In the genomic region with DNA sequence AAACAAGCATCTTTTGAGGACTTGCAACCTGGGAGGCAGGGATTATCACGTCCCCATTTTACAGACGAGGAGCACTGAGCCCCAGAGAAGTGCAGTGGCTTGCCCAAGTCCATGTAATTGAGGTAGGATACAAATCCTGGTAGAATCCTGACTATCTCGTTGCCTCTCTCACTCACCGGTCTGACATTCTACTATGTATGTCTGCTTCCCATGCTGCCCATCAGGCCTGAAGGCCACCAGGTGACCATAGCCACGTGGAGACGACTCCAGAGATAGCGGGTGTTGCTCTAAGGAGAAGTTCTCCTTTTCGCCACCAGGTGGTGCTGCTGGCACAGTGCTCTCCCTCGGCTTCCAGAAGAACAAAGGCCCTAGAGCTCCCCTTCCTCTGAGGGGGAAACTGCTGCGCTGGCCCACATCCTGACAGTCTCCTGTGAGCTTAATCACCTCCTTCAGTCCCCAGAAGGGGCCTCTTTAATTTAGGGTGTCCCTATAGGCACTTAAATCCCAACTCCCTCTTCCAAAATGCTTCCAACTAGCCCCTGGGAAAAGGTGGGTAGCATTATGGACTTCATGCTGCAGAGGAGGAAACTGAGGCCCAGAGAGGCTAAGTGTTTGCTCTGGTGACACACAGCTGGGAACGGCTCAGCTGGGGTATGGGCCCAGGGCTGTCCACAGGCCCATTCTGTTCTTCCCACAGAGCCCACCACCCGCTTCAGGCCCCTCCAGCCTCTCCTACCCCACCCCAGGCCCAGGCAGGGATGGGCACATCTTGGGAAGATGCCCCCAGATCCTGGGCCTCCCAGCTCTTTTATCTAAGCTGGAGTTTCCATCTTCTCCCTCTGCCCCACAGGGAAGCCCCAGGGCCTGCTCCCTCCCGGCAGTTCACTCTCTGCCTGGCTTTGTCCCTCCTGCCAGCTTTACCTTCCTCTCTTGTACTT, we compare ENCODE assay signal across 1 cellular context.
A peak's percentile ranks its signal among the peaks of the same experiment; 100 is the strongest.
TF ChIP-seq lines count a peak whose summit lies in the region.

No MANE protein-coding gene starts in this region.

TF ChIP-seq in HepG2, 621 proteins besides CTCF, POLR2A, EP300 and RAD21 (continued from another document and continues in another):
- TF ChIP-seq TGIF2 (CRISPR knock-in tag; IDR thresholded peaks at IDR 0.05) (peak; percentile 67; the same call in 1 of the 2 replicates), SSRP1 (CRISPR knock-in tag; IDR thresholded peaks at IDR 0.05) (no peak), PPARG (CRISPR knock-in tag; conservative IDR thresholded peaks at IDR 0.05) (0 out of 2 replicates have a peak, but pooled peaks have one; percentile 28), ZMYM3 (CRISPR knock-in tag; IDR thresholded peaks at IDR 0.05) (peak; percentile 87), RXRB (CRISPR knock-in tag; IDR thresholded peaks at IDR 0.05; ENCODE audit: borderline replicate concordance) (no peak), MXD4 (CRISPR knock-in tag; IDR thresholded peaks at IDR 0.05) (peak; percentile 85; the same call in 1 of the 2 replicates), ZFY (CRISPR knock-in tag; IDR thresholded peaks at IDR 0.05) (peak; percentile 66), RARA (CRISPR knock-in tag; IDR thresholded peaks at IDR 0.05) (0 out of 2 replicates have a peak, but pooled peaks have one; percentile 25), ARHGAP35 (CRISPR knock-in tag; IDR thresholded peaks at IDR 0.05; ENCODE audit: borderline replicate concordance) (no peak), ZNF331 (CRISPR knock-in tag; IDR thresholded peaks at IDR 0.05) (0 out of 2 replicates have a peak, but pooled peaks have one; percentile 52), ZNF792 (CRISPR knock-in tag; IDR thresholded peaks at IDR 0.05) (peak; percentile 83; the same call in 1 of the 2 replicates), TFDP1 (CRISPR knock-in tag; IDR thresholded peaks at IDR 0.05; ENCODE audit: borderline replicate concordance) (peak; percentile 61; the same call in 1 of the 2 replicates), KDM2A (CRISPR knock-in tag; IDR thresholded peaks at IDR 0.05; ENCODE audit: borderline replicate concordance, low read depth) (peak; percentile 73), ZNF768 (CRISPR knock-in tag; IDR thresholded peaks at IDR 0.05) (peak; percentile 92), HDAC6 (IDR thresholded peaks at IDR 0.05; ENCODE audit: low read depth, low read length) (no peak), KLF16 (CRISPR knock-in tag; IDR thresholded peaks at IDR 0.05) (peak in 1 of 2 experiments; percentile 41; a peak in 1 of 4 replicates), ZNF777 (CRISPR knock-in tag; IDR thresholded peaks at IDR 0.05) (no peak), GATAD2A (CRISPR knock-in tag; IDR thresholded peaks at IDR 0.05) (peak; percentile 52; the same call in 1 of the 2 replicates), SP4 (CRISPR knock-in tag; IDR thresholded peaks at IDR 0.05) (no peak), PAF1 (CRISPR knock-in tag; IDR thresholded peaks at IDR 0.05) (no peak), USF2 (IDR thresholded peaks at IDR 0.05; ENCODE audit: low read depth, low read length) (peak; percentile 78), USF2 (CRISPR knock-in tag; IDR thresholded peaks at IDR 0.05; ENCODE audit: borderline replicate concordance) (peak; percentile 58; the same call in 1 of the 2 replicates), MYC (CRISPR knock-in tag; IDR thresholded peaks at IDR 0.05; ENCODE audit: borderline replicate concordance) (peak; percentile 90; the same call in 1 of the 2 replicates), ZNF350 (CRISPR knock-in tag; IDR thresholded peaks at IDR 0.05; ENCODE audit: borderline replicate concordance, low read depth) (peak; percentile 46; the same call in 1 of the 2 replicates), ZNF788 (CRISPR knock-in tag; IDR thresholded peaks at IDR 0.05; ENCODE audit: borderline replicate concordance) (no peak), YEATS2 (CRISPR knock-in tag; IDR thresholded peaks at IDR 0.05; ENCODE audit: borderline replicate concordance) (0 out of 2 replicates have a peak, but pooled peaks have one; percentile 17), KMT2A (CRISPR knock-in tag; IDR thresholded peaks at IDR 0.05) (no peak), KLF9 (CRISPR knock-in tag; IDR thresholded peaks at IDR 0.05; ENCODE audit: low read depth) (no peak), ZNF816 (CRISPR knock-in tag; IDR thresholded peaks at IDR 0.05; ENCODE audit: borderline replicate concordance) (no peak), PITX1 (CRISPR knock-in tag; IDR thresholded peaks at IDR 0.05) (0 out of 2 replicates have a peak, but pooled peaks have one; percentile 20)
- TF ChIP-seq, protein P1, sequence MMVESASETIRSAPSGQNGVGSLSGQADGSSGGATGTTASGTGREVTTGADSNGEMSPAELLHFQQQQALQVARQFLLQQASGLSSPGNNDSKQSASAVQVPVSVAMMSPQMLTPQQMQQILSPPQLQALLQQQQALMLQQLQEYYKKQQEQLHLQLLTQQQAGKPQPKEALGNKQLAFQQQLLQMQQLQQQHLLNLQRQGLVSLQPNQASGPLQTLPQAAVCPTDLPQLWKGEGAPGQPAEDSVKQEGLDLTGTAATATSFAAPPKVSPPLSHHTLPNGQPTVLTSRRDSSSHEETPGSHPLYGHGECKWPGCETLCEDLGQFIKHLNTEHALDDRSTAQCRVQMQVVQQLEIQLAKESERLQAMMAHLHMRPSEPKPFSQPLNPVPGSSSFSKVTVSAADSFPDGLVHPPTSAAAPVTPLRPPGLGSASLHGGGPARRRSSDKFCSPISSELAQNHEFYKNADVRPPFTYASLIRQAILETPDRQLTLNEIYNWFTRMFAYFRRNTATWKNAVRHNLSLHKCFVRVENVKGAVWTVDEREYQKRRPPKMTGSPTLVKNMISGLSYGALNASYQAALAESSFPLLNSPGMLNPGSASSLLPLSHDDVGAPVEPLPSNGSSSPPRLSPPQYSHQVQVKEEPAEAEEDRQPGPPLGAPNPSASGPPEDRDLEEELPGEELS (CRISPR knock-in tag; IDR thresholded peaks at IDR 0.05), result no peak
- TF ChIP-seq, protein P2, sequence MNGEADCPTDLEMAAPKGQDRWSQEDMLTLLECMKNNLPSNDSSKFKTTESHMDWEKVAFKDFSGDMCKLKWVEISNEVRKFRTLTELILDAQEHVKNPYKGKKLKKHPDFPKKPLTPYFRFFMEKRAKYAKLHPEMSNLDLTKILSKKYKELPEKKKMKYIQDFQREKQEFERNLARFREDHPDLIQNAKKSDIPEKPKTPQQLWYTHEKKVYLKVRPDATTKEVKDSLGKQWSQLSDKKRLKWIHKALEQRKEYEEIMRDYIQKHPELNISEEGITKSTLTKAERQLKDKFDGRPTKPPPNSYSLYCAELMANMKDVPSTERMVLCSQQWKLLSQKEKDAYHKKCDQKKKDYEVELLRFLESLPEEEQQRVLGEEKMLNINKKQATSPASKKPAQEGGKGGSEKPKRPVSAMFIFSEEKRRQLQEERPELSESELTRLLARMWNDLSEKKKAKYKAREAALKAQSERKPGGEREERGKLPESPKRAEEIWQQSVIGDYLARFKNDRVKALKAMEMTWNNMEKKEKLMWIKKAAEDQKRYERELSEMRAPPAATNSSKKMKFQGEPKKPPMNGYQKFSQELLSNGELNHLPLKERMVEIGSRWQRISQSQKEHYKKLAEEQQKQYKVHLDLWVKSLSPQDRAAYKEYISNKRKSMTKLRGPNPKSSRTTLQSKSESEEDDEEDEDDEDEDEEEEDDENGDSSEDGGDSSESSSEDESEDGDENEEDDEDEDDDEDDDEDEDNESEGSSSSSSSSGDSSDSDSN (CRISPR knock-in tag; IDR thresholded peaks at IDR 0.05), result 0 out of 2 replicates have a peak, but pooled peaks have one; percentile 23
- TF ChIP-seq, protein P3, sequence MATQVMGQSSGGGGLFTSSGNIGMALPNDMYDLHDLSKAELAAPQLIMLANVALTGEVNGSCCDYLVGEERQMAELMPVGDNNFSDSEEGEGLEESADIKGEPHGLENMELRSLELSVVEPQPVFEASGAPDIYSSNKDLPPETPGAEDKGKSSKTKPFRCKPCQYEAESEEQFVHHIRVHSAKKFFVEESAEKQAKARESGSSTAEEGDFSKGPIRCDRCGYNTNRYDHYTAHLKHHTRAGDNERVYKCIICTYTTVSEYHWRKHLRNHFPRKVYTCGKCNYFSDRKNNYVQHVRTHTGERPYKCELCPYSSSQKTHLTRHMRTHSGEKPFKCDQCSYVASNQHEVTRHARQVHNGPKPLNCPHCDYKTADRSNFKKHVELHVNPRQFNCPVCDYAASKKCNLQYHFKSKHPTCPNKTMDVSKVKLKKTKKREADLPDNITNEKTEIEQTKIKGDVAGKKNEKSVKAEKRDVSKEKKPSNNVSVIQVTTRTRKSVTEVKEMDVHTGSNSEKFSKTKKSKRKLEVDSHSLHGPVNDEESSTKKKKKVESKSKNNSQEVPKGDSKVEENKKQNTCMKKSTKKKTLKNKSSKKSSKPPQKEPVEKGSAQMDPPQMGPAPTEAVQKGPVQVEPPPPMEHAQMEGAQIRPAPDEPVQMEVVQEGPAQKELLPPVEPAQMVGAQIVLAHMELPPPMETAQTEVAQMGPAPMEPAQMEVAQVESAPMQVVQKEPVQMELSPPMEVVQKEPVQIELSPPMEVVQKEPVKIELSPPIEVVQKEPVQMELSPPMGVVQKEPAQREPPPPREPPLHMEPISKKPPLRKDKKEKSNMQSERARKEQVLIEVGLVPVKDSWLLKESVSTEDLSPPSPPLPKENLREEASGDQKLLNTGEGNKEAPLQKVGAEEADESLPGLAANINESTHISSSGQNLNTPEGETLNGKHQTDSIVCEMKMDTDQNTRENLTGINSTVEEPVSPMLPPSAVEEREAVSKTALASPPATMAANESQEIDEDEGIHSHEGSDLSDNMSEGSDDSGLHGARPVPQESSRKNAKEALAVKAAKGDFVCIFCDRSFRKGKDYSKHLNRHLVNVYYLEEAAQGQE (IDR thresholded peaks at IDR 0.05; ENCODE audit: borderline replicate concordance in 1 of 2, low read depth in 1 of 2, low read length in 2 of 2), result no peak
- TF ChIP-seq, protein P4, sequence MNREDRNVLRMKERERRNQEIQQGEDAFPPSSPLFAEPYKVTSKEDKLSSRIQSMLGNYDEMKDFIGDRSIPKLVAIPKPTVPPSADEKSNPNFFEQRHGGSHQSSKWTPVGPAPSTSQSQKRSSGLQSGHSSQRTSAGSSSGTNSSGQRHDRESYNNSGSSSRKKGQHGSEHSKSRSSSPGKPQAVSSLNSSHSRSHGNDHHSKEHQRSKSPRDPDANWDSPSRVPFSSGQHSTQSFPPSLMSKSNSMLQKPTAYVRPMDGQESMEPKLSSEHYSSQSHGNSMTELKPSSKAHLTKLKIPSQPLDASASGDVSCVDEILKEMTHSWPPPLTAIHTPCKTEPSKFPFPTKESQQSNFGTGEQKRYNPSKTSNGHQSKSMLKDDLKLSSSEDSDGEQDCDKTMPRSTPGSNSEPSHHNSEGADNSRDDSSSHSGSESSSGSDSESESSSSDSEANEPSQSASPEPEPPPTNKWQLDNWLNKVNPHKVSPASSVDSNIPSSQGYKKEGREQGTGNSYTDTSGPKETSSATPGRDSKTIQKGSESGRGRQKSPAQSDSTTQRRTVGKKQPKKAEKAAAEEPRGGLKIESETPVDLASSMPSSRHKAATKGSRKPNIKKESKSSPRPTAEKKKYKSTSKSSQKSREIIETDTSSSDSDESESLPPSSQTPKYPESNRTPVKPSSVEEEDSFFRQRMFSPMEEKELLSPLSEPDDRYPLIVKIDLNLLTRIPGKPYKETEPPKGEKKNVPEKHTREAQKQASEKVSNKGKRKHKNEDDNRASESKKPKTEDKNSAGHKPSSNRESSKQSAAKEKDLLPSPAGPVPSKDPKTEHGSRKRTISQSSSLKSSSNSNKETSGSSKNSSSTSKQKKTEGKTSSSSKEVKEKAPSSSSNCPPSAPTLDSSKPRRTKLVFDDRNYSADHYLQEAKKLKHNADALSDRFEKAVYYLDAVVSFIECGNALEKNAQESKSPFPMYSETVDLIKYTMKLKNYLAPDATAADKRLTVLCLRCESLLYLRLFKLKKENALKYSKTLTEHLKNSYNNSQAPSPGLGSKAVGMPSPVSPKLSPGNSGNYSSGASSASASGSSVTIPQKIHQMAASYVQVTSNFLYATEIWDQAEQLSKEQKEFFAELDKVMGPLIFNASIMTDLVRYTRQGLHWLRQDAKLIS (CRISPR knock-in tag; IDR thresholded peaks at IDR 0.05), result no peak
- TF ChIP-seq, protein P5, sequence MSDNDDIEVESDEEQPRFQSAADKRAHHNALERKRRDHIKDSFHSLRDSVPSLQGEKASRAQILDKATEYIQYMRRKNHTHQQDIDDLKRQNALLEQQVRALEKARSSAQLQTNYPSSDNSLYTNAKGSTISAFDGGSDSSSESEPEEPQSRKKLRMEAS (IDR thresholded peaks at IDR 0.05), result peak; percentile 96
- TF ChIP-seq, protein P6, sequence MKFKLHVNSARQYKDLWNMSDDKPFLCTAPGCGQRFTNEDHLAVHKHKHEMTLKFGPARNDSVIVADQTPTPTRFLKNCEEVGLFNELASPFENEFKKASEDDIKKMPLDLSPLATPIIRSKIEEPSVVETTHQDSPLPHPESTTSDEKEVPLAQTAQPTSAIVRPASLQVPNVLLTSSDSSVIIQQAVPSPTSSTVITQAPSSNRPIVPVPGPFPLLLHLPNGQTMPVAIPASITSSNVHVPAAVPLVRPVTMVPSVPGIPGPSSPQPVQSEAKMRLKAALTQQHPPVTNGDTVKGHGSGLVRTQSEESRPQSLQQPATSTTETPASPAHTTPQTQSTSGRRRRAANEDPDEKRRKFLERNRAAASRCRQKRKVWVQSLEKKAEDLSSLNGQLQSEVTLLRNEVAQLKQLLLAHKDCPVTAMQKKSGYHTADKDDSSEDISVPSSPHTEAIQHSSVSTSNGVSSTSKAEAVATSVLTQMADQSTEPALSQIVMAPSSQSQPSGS (CRISPR knock-in tag; IDR thresholded peaks at IDR 0.05), result 0 out of 2 replicates have a peak, but pooled peaks have one; percentile 58
- TF ChIP-seq, protein P7, sequence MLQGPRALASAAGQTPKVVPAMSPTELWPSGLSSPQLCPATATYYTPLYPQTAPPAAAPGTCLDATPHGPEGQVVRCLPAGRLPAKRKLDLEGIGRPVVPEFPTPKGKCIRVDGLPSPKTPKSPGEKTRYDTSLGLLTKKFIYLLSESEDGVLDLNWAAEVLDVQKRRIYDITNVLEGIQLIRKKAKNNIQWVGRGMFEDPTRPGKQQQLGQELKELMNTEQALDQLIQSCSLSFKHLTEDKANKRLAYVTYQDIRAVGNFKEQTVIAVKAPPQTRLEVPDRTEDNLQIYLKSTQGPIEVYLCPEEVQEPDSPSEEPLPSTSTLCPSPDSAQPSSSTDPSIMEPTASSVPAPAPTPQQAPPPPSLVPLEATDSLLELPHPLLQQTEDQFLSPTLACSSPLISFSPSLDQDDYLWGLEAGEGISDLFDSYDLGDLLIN (CRISPR knock-in tag; IDR thresholded peaks at IDR 0.05; ENCODE audit: borderline replicate concordance), result no peak
